In genomic region chr1:22540311-22540710, GRCh38 we compare ENCODE assay signal across 23 cellular contexts. TPM values are rescaled to one million over a fixed set of nuclear protein-coding genes. Genes with fewer than 3 reads are reported as not detected.
DNase-seq lines count a peak whose midpoint lies in the region; ATAC-seq and TF ChIP-seq lines count a peak whose summit lies in the region.
"Had no signal": no experiment of that assay in that cellular context is flagged by ENCODE, and none has a peak within 500 bp of the region (broad histone marks: within the 10 kb centered on the region; RNA-seq: fewer than 3 reads in every experiment).

No MANE protein-coding gene starts in this region.

- peaks cover 16% of the 10 kb centered on the region for H3K4me1 Mint-ChIP-seq in nephron progenitor cell

- H3K4me1 ChIP-seq in BLaER1 treated with 17β-estradiol and CSF1 and Interleukin-3, amounts not matched to agents 10 nM and 100 nM, result peaks cover 41 to 58% (median 46%) of the 10 kb centered on the region in 10 experiments
- peaks cover 2% of the 10 kb centered on the region for H3K4me1 ChIP-seq in RWPE2 (ENCODE audit: insufficient read depth, poor library complexity, severe bottlenecking)

- no peaks in the 10 kb centered on the region for H3K9me3 ChIP-seq in BLaER1 treated with 17β-estradiol and CSF1 and Interleukin-3, amounts not matched to agents 10 nM and 100 nM (replicated peaks in 1 of 11)
- H3K9me3 ChIP-seq in RWPE2 (ENCODE audit: severe bottlenecking), result no peaks in the 10 kb centered on the region
- H3K9me3 ChIP-seq: SK-N-SH had no signal

- no peak overlapping the region for H3K4me3 Mint-ChIP-seq in nephron progenitor cell
- H3K4me3 Mint-ChIP-seq: CD14-positive monocyte had no signal

- H3K27me3 Mint-ChIP-seq in nephron progenitor cell (ENCODE audit: low read depth, poor library complexity), result peaks cover 25% of the 10 kb centered on the region

- peak overlapping the region; percentile 22 for H3K27ac Mint-ChIP-seq in nephron progenitor cell

- H3K9ac ChIP-seq in BLaER1 treated with 17β-estradiol and CSF1 and Interleukin-3, amounts not matched to agents 10 nM and 100 nM, result peak overlapping the region in 1 of 11 experiments; percentile 32; a peak in 2 of 22 replicates
- H3K9ac ChIP-seq: SK-N-SH had no signal

- no peaks in the 10 kb centered on the region for H3K9me3 Mint-ChIP-seq in nephron progenitor cell
- H3K9me3 Mint-ChIP-seq: CD14-positive monocyte had no signal

- H4K20me1 ChIP-seq in BLaER1 treated with 17β-estradiol and CSF1 and Interleukin-3, amounts not matched to agents 10 nM and 100 nM, result no peaks in the 10 kb centered on the region

- H3K36me3 ChIP-seq in BLaER1 treated with 17β-estradiol and CSF1 and Interleukin-3, amounts not matched to agents 10 nM and 100 nM, result 0 out of 22 replicates have a peak, but pooled peaks cover 0 to 9% (median 0%) of the 10 kb centered on the region in 11 experiments
- H3K36me3 ChIP-seq in RWPE2 (ENCODE audit: low read depth), result no peaks in the 10 kb centered on the region

- no peak overlapping the region for H3K4me3 ChIP-seq in BLaER1 treated with 17β-estradiol and CSF1 and Interleukin-3, amounts not matched to agents 10 nM and 100 nM
- H3K4me3 ChIP-seq in RWPE2 (ENCODE audit: severe bottlenecking), result no peak overlapping the region

- DNase-seq in ELR (ENCODE audit: low read depth), result peak; percentile 25
- no peak for DNase-seq in RWPE2 (ENCODE audit: low spot score)
- no peak for DNase-seq in nephron progenitor cell
- no peak for DNase-seq in NAMALWA (ENCODE audit: low spot score)
- DNase-seq in mesenteric fat pad (ENCODE audit: low spot score), result no peak
- no peak for DNase-seq in NOMO-1 (lab: John Stamatoyannopoulos, UW; ENCODE audit: unreplicated experiment in 2 of 2)
- DNase-seq: ACHN, DMS79 treated with DMSO at 0.1 percent for 48 hours, GF-D8, GOT3, KBM-7, NCI-H1048, NCI-H1436, NCI-H2029, NCI-H446, NCI-H526 treated with DMSO at 0.1 percent for 48 hours, SHP77 treated with DMSO at 0.1 percent for 48 hours, SK-N-SH had no signal

- TF ChIP-seq CTCF in RWPE2 (IDR thresholded peaks at IDR 0.05; ENCODE audit: poor library complexity, severe bottlenecking) (no peak), nephron progenitor cell (IDR thresholded peaks at IDR 0.05) (no peak)

- H3K36me3 Mint-ChIP-seq in nephron progenitor cell (ENCODE audit: low read depth), result no peaks in the 10 kb centered on the region

- H3K27ac ChIP-seq in BLaER1 treated with 17β-estradiol and CSF1 and Interleukin-3, amounts not matched to agents 10 nM and 100 nM, result peak overlapping the region in 5 of 11 experiments; percentile 9 to 59 (median 21); a peak in 8 of 22 replicates
- H3K27ac ChIP-seq in RWPE2 (ENCODE audit: poor library complexity, severe bottlenecking), result no peak overlapping the region

- peak overlapping the region; percentile 57 to 82 (median 76) for H3K4me2 ChIP-seq in BLaER1 treated with 17β-estradiol and CSF1 and Interleukin-3, amounts not matched to agents 10 nM and 100 nM
- H3K4me2 ChIP-seq: SK-N-SH had no signal

- H3K27me3 ChIP-seq in BLaER1 treated with 17β-estradiol and CSF1 and Interleukin-3, amounts not matched to agents 10 nM and 100 nM, result no peaks in the 10 kb centered on the region; a peak in 1 of 22 replicates
- H3K27me3 ChIP-seq in RWPE2 (ENCODE audit: insufficient read depth, poor library complexity, severe bottlenecking), result peaks cover 2% of the 10 kb centered on the region

- ATAC-seq in RWPE2 (ENCODE audit: low read depth) (0 out of 3 replicates have a peak, but pooled peaks have one; percentile 20), HG03175 (IDR thresholded peaks at IDR 0.05; ENCODE audit: unreplicated experiment) (no peak)
- ATAC-seq: HCT116, HepG2 had no signal

RNA-seq across cellular contexts. Expression of gene EPHA8, which starts 23.0 kb away (rescaled TPM):
- total RNA-seq in mesenteric fat pad, result not detected
- total RNA-seq: HepG2 had no signal
